Comparison of ENCODE assay signal across 20 cellular contexts in genomic region chr3:37519661-37520060, GRCh38.
A peak's percentile ranks its signal among the peaks of the same experiment; 100 is the strongest.
DNase-seq lines count a peak whose midpoint lies in the region; ATAC-seq, FAIRE-seq and TF ChIP-seq lines count a peak whose summit lies in the region.
"Had no signal": no experiment of that assay in that cellular context is flagged by ENCODE, and none has a peak within 500 bp of the region (broad histone marks: within the 10 kb centered on the region; RNA-seq: fewer than 3 reads in every experiment).

No MANE protein-coding gene starts in this region.

- H3K4me3 Mint-ChIP-seq in endothelial cell (ENCODE audit: unreplicated experiment): peak overlapping the region; percentile 15
- H3K4me3 Mint-ChIP-seq: CD4-positive, CD25-positive, alpha-beta regulatory T cell had no signal

- no TSS peak for BruUV-seq in HepG2 (replicated peaks; lab: Mats Ljungman, UMichigan)

- H2AFZ ChIP-seq in HepG2 (ENCODE audit: low read length): no peak overlapping the region

- TF ChIP-seq CTCF in right lobe of liver (IDR thresholded peaks at IDR 0.05) (no peak), HepG2 (CRISPR knock-in tag; IDR thresholded peaks at IDR 0.05) (no peak), endothelial cell (IDR thresholded peaks at IDR 0.05; ENCODE audit: unreplicated experiment) (no peak), lower lobe of right lung (IDR thresholded peaks at IDR 0.05) (no peak), foreskin fibroblast (IDR thresholded peaks at IDR 0.05; ENCODE audit: low read depth, low read length) (no peak)

- H3K27ac Mint-ChIP-seq in endothelial cell (ENCODE audit: unreplicated experiment): no peak overlapping the region
- H3K27ac Mint-ChIP-seq: CD4-positive, CD25-positive, alpha-beta regulatory T cell had no signal

- no peaks in the 10 kb centered on the region for H4K20me1 ChIP-seq in HepG2 (ENCODE audit: insufficient read depth, low read length)

- H3K4me2 ChIP-seq in HepG2 (ENCODE audit: low read depth, low read length): no peak overlapping the region
- H3K4me2 ChIP-seq: A549 had no signal

- H3K9me3 ChIP-seq in right lobe of liver (no peaks in the 10 kb centered on the region), HepG2 (ENCODE audit: low read length) (no peaks in the 10 kb centered on the region), lower lobe of right lung (no peaks in the 10 kb centered on the region)
- H3K9me3 ChIP-seq: A549, Peyer's patch had no signal

- H3K4me3 ChIP-seq in right lobe of liver (no peak overlapping the region), HepG2 (replicated peaks in 1 of 3; ENCODE audit: insufficient read depth in 1 of 3, low read depth in 2 of 3, low read length in 3 of 3) (no peak overlapping the region), lower lobe of right lung (no peak overlapping the region), foreskin fibroblast (ENCODE audit: low read depth in 1 of 2, low read length in 2 of 2) (no peak overlapping the region)
- H3K4me3 ChIP-seq: A549, Peyer's patch had no signal

- H3K36me3 ChIP-seq in right lobe of liver (no peaks in the 10 kb centered on the region), HepG2 (replicated peaks in 1 of 2; ENCODE audit: control insufficient read depth in 1 of 2, insufficient read depth in 2 of 2, low read length in 2 of 2) (no peaks in the 10 kb centered on the region), lower lobe of right lung (peaks cover 38% of the 10 kb centered on the region)

- H3K27me3 Mint-ChIP-seq in endothelial cell (ENCODE audit: unreplicated experiment): peaks cover 9% of the 10 kb centered on the region

- in situ Hi-C loops in HepG2 (cut with HindIII; ENCODE audit: extremely low pct_ligation_motif_present, low pct_unique_long_range_greater_than_20kb): no loop called here

- TF ChIP-seq POLR2A in right lobe of liver (IDR thresholded peaks at IDR 0.05): no peak
- no peak for TF ChIP-seq POLR2A in HepG2 (IDR thresholded peaks at IDR 0.05; ENCODE audit: insufficient read depth in 1 of 2, low read depth in 2 of 2, low read length in 2 of 2)

- WGBS in right lobe of liver (ENCODE audit: insufficient coverage, low coverage, low lambda C conversion rate, missing lambda C conversion rate): 57% methylated on average over 2 of the region's 5 CpGs
- 82% methylated on average over 5 of the region's 5 CpGs for WGBS in HepG2 (ENCODE audit: low lambda C conversion rate)

- TF ChIP-seq EP300 in HepG2 (IDR thresholded peaks at IDR 0.05; ENCODE audit: low read depth in 2 of 2, low read length in 2 of 2) (no peak), HepG2 (CRISPR knock-in tag; IDR thresholded peaks at IDR 0.05; ENCODE audit: borderline replicate concordance) (no peak)

- POLR2A ChIA-PET in HepG2 (lab: Yijun Ruan, JAX): no interaction called here

- no peak for TF ChIP-seq RAD21 in HepG2 (CRISPR knock-in tag; IDR thresholded peaks at IDR 0.05)

- CTCF ChIA-PET in HepG2 (lab: Yijun Ruan, JAX; ENCODE audit: low intra/inter-chr PET ratio, low total read pairs): no interaction called here

- H3K4me1 ChIP-seq in right lobe of liver (no peaks in the 10 kb centered on the region), HepG2 (ENCODE audit: insufficient read depth, low read length) (no peaks in the 10 kb centered on the region), lower lobe of right lung (peaks cover 7% of the 10 kb centered on the region)
- H3K4me1 ChIP-seq: A549, Peyer's patch had no signal

- intact Hi-C loops in right lobe of liver (cut with DNase I): no loop called here
- intact Hi-C loops in HepG2 (cut with micrococcal nuclease; ENCODE audit: unreplicated experiment): no loop called here
- intact Hi-C loops in lower lobe of right lung (cut with DNase I): no loop called here
- intact Hi-C loops in posterior vena cava (cut with DNase I): no loop called here

- no peak overlapping the region for H3K9ac ChIP-seq in HepG2 (ENCODE audit: insufficient read depth, low read depth, low read length)

- H3K27me3 ChIP-seq in right lobe of liver: no peaks in the 10 kb centered on the region
- H3K27me3 ChIP-seq in HepG2 (ENCODE audit: control insufficient read depth in 1 of 2, insufficient read depth in 2 of 2, low read length in 2 of 2): peaks cover 0 to 8% of the 10 kb centered on the region in 2 experiments; a peak in 2 of 5 replicates
- no peaks in the 10 kb centered on the region for H3K27me3 ChIP-seq in lower lobe of right lung (ENCODE audit: low read depth)
- H3K27me3 ChIP-seq: Peyer's patch had no signal

- peaks cover 85% of the 10 kb centered on the region for H3K36me3 Mint-ChIP-seq in endothelial cell (ENCODE audit: low read depth, unreplicated experiment)
- H3K36me3 Mint-ChIP-seq: CD4-positive, CD25-positive, alpha-beta regulatory T cell had no signal

- no peak for FAIRE-seq in HepG2 (lab: Jason Lieb, UNC)
- FAIRE-seq: A549, H54 had no signal

- H3K79me2 ChIP-seq in HepG2 (ENCODE audit: insufficient read depth, low read length): no peaks in the 10 kb centered on the region

- H3K27ac ChIP-seq in right lobe of liver (no peak overlapping the region), HepG2 (ENCODE audit: extremely low read length, insufficient read depth, low read length) (no peak overlapping the region), lower lobe of right lung (no peak overlapping the region)
- H3K27ac ChIP-seq: A549 had no signal

- no peak for DNase-seq in right lobe of liver
- DNase-seq in HepG2 (ENCODE audit: low spot score): no peak
- no peak for DNase-seq in endothelial cell (ENCODE audit: low spot score)
- DNase-seq in lower lobe of right lung: no peak
- no peak for DNase-seq in posterior vena cava (ENCODE audit: low spot score)
- no peak for DNase-seq in foreskin fibroblast
- no peak for DNase-seq in NCI-H1417 treated with DMSO at 0.1 percent for 48 hours (lab: John Stamatoyannopoulos, UW)
- DNase-seq: CD4-positive, CD25-positive, alpha-beta regulatory T cell; DMS53; IMR-90; NCI-H1092; NCI-H187; NCI-H2171; NCI-H446 treated with DMSO at 0.1 percent for 48 hours; NCI-H82; Peyer's patch; SHP77 treated with DMSO at 0.1 percent for 48 hours had no signal

- peak; percentile 53 to 66 (median 62) for ATAC-seq in right lobe of liver
- ATAC-seq in HepG2: no peak
- peak; percentile 24 to 64 for ATAC-seq in lower lobe of right lung
- ATAC-seq in HG02798 (IDR thresholded peaks at IDR 0.05; ENCODE audit: poor library complexity, unreplicated experiment): no peak
- ATAC-seq: A549 had no signal

- no peaks in the 10 kb centered on the region for H3K9me3 Mint-ChIP-seq in endothelial cell (ENCODE audit: unreplicated experiment)

- H3K4me1 Mint-ChIP-seq in endothelial cell (ENCODE audit: unreplicated experiment): peaks cover 71% of the 10 kb centered on the region
- H3K4me1 Mint-ChIP-seq: CD4-positive, CD25-positive, alpha-beta regulatory T cell had no signal

TF ChIP-seq in HepG2, 621 proteins besides CTCF, POLR2A, EP300 and RAD21:
- TF ChIP-seq IKZF4 (CRISPR knock-in tag; IDR thresholded peaks at IDR 0.05; ENCODE audit: borderline replicate concordance, low read depth, not compliant biosample characterization) (no peak), ISX (CRISPR knock-in tag; conservative IDR thresholded peaks at IDR 0.05) (no peak), ZNF496 (CRISPR knock-in tag; IDR thresholded peaks at IDR 0.05; ENCODE audit: insufficient replicate concordance) (no peak), KDM3A (CRISPR knock-in tag; IDR thresholded peaks at IDR 0.05; ENCODE audit: low read depth) (no peak), ZC3H13 (CRISPR knock-in tag; IDR thresholded peaks at IDR 0.05) (no peak), CBFB (CRISPR knock-in tag; IDR thresholded peaks at IDR 0.05) (no peak), PITX1 (CRISPR knock-in tag; IDR thresholded peaks at IDR 0.05) (no peak), XBP1 (CRISPR knock-in tag; IDR thresholded peaks at IDR 0.05) (no peak), RXRA (CRISPR knock-in tag; IDR thresholded peaks at IDR 0.05) (no peak), HMG20B (CRISPR knock-in tag; conservative IDR thresholded peaks at IDR 0.05) (no peak), ZNF607 (CRISPR knock-in tag; IDR thresholded peaks at IDR 0.05; ENCODE audit: borderline replicate concordance) (no peak), TEAD3 (CRISPR knock-in tag; optimal IDR thresholded peaks at IDR 0.05; ENCODE audit: borderline replicate concordance) (no peak), ZFP37 (CRISPR knock-in tag; IDR thresholded peaks at IDR 0.05; ENCODE audit: borderline replicate concordance) (no peak), GLMP (CRISPR knock-in tag; IDR thresholded peaks at IDR 0.05; ENCODE audit: borderline replicate concordance) (no peak), ZNF629 (CRISPR knock-in tag; conservative IDR thresholded peaks at IDR 0.05) (no peak), ZNF24 (IDR thresholded peaks at IDR 0.05) (no peak), ZNF44 (CRISPR knock-in tag; IDR thresholded peaks at IDR 0.05) (no peak), ZNF839 (CRISPR knock-in tag; IDR thresholded peaks at IDR 0.05; ENCODE audit: borderline replicate concordance) (no peak), ZFX (CRISPR knock-in tag; IDR thresholded peaks at IDR 0.05; ENCODE audit: low read depth) (no peak), ZKSCAN5 (CRISPR knock-in tag; IDR thresholded peaks at IDR 0.05) (no peak)
TF ChIP-seq in HepG2: peak in this region for 0.

Comparison
In these comparisons a context has a peak if more than half of its experiments do, and no peak if none do; other contexts are left out.
1. ATAC-seq: peak in right lobe of liver (4 of 4) and lower lobe of right lung (2 of 2); none in HepG2 (single experiment) and HG02798 (single experiment).